8 cellular contexts compared by ENCODE assay signal in genomic region chr7:151018421-151019129, GRCh38. TPM values are rescaled to one million over a fixed set of nuclear protein-coding genes. Genes with fewer than 3 reads are reported as not detected.
DNase-seq lines count a peak whose midpoint lies in the region; ATAC-seq and TF ChIP-seq lines count a peak whose summit lies in the region.

No MANE protein-coding gene starts in this region.

- CTCF ChIA-PET in activated CD8-positive, alpha-beta T cell treated with anti-CD3 and anti-CD28 coated beads, Interleukin-2, amount 10 ng/mL, durations not matched to agents 7 days and 5 days (lab: Charles Lee), result interaction anchor here (0.6 to 3.9 kb wide), 32 partner anchors 8 to 302 kb away, joined by 3 to 53 read pairs (median 4); partner anchors contain the start of genes ABCB8, ABCF2, FASTK and GIMAP1

- H3K79me2 ChIP-seq in ACC112 (ENCODE audit: control insufficient read depth, insufficient read depth, low read length, unreplicated experiment), result no peaks in the 10 kb centered on the region

- H3K9ac ChIP-seq in HUES48 (ENCODE audit: low read depth, low read length), result no peak overlapping the region

- in situ Hi-C loops in gastrocnemius medialis (cut with MboI; ENCODE audit: low sequenced_read_pairs in 4 of 4), result no loop called here

- H3K36me3 ChIP-seq in ACC112 (ENCODE audit: insufficient read depth, low read length), result no peaks in the 10 kb centered on the region
- no peaks in the 10 kb centered on the region for H3K36me3 ChIP-seq in HUES48 (ENCODE audit: control insufficient read depth, insufficient read depth, low read length)
- H3K36me3 ChIP-seq in gastrocnemius medialis, result no peaks in the 10 kb centered on the region

- peaks cover 28% of the 10 kb centered on the region for H3K27me3 Mint-ChIP-seq in activated CD8-positive, alpha-beta T cell treated with anti-CD3 and anti-CD28 coated beads, Interleukin-2, amount 10 ng/mL, durations not matched to agents 7 days and 5 days (ENCODE audit: low read depth)

- H3K9me3 ChIP-seq in HUES48 (ENCODE audit: control insufficient read depth, insufficient read depth, low read length) (no peaks in the 10 kb centered on the region), gastrocnemius medialis (no peaks in the 10 kb centered on the region)

- H3K4me3 Mint-ChIP-seq in activated CD8-positive, alpha-beta T cell treated with anti-CD3 and anti-CD28 coated beads, Interleukin-2, amount 10 ng/mL, durations not matched to agents 7 days and 5 days, result peak overlapping the region; percentile 69

- H3K27me3 ChIP-seq in ACC112 (ENCODE audit: insufficient read depth, low read length) (peaks cover 11% of the 10 kb centered on the region), HUES48 (ENCODE audit: control insufficient read depth, insufficient read depth, low read length) (peaks cover 50% of the 10 kb centered on the region), gastrocnemius medialis (peaks cover 29 to 57% (median 38%) of the 10 kb centered on the region in 3 donors)

- POLR2A ChIA-PET in activated CD8-positive, alpha-beta T cell treated with anti-CD3 and anti-CD28 coated beads, Interleukin-2, amount 10 ng/mL, durations not matched to agents 7 days and 5 days (lab: Charles Lee), result interaction anchor here (0.5 to 1.7 kb wide), 4 partner anchors 10 to 454 kb away, joined by 3 to 10 read pairs (median 3); partner anchors contain the start of gene ABCB8

- H3K4me3 ChIP-seq in ACC112 (ENCODE audit: low read depth, low read length) (peak overlapping the region; percentile 76), HUES48 (ENCODE audit: low read depth, low read length) (peak overlapping the region; percentile 31; the same call in 1 of the 2 replicates), foreskin fibroblast (ENCODE audit: low read depth in 1 of 2, low read length in 2 of 2) (peak overlapping the region in 1 of 2 donors; percentile 13), gastrocnemius medialis (peak overlapping the region; percentile 17 to 38 (median 26))

- H3K27ac ChIP-seq in ACC112 (ENCODE audit: low read depth, low read length), result no peak overlapping the region
- H3K27ac ChIP-seq in HUES48 (ENCODE audit: low read depth, low read length), result no peak overlapping the region
- H3K27ac ChIP-seq in gastrocnemius medialis, result no peak overlapping the region

- TF ChIP-seq POLR2A in gastrocnemius medialis (IDR thresholded peaks at IDR 0.05), result no peak

- peak overlapping the region; percentile 19 for H2AFZ ChIP-seq in ACC112 (ENCODE audit: low read length, unreplicated experiment)

- DNase-seq in activated CD8-positive, alpha-beta T cell treated with anti-CD3 and anti-CD28 coated beads, Interleukin-2, amount 10 ng/mL, durations not matched to agents 7 days and 5 days, result peak; percentile 49
- DNase-seq in foreskin fibroblast (peak; percentile 36 to 52), gastrocnemius medialis (no peak), SW 1271 (lab: John Stamatoyannopoulos, UW) (no peak), NCI-H446 treated with DMSO at 0.1 percent for 48 hours (lab: John Stamatoyannopoulos, UW) (no peak)

- H3K9me3 Mint-ChIP-seq in activated CD8-positive, alpha-beta T cell treated with anti-CD3 and anti-CD28 coated beads, Interleukin-2, amount 10 ng/mL, durations not matched to agents 7 days and 5 days (ENCODE audit: insufficient read depth), result no peaks in the 10 kb centered on the region

- intact Hi-C loops in gastrocnemius medialis (cut with DNase I; ENCODE audit: low total_unique reads), result no loop called here

- peak; percentile 19 for ATAC-seq in activated CD8-positive, alpha-beta T cell treated with anti-CD3 and anti-CD28 coated beads, Interleukin-2, amount 10 ng/mL, durations not matched to agents 7 days and 5 days
- peak; percentile 5 to 17 for ATAC-seq in gastrocnemius medialis
- no peak for ATAC-seq in HG03108 (IDR thresholded peaks at IDR 0.05; ENCODE audit: unreplicated experiment)

- H3K4me1 Mint-ChIP-seq in activated CD8-positive, alpha-beta T cell treated with anti-CD3 and anti-CD28 coated beads, Interleukin-2, amount 10 ng/mL, durations not matched to agents 7 days and 5 days (ENCODE audit: low read depth), result peaks cover 55% of the 10 kb centered on the region

- H3K4me1 ChIP-seq in ACC112 (ENCODE audit: control insufficient read depth, insufficient read depth, low read length, unreplicated experiment) (peaks cover 4% of the 10 kb centered on the region), HUES48 (ENCODE audit: control insufficient read depth, insufficient read depth, low read length) (peaks cover 10% of the 10 kb centered on the region; the same call in 1 of the 2 replicates), gastrocnemius medialis (peaks cover 8 to 16% of the 10 kb centered on the region in 2 donors)

- peak overlapping the region; percentile 65 for H3K27ac Mint-ChIP-seq in activated CD8-positive, alpha-beta T cell treated with anti-CD3 and anti-CD28 coated beads, Interleukin-2, amount 10 ng/mL, durations not matched to agents 7 days and 5 days

- TF ChIP-seq CTCF in foreskin fibroblast (IDR thresholded peaks at IDR 0.05; ENCODE audit: low read depth, low read length), result no peak
- TF ChIP-seq CTCF in gastrocnemius medialis (IDR thresholded peaks at IDR 0.05 in 4 of 5, conservative IDR thresholded peaks at IDR 0.05 in 1 of 5), result peak in 1 of 5 experiments; percentile 31

- H3K36me3 Mint-ChIP-seq in activated CD8-positive, alpha-beta T cell treated with anti-CD3 and anti-CD28 coated beads, Interleukin-2, amount 10 ng/mL, durations not matched to agents 7 days and 5 days (ENCODE audit: low read depth), result peaks cover 14% of the 10 kb centered on the region

RNA-seq across cellular contexts. Expression of gene ATG9B, which starts 5.7 kb away (rescaled TPM):
- 1 to 10 TPM; 6.8 to 7.4 TPM for total RNA-seq in activated CD8-positive, alpha-beta T cell treated with anti-CD3 and anti-CD28 coated beads, Interleukin-2, amount 10 ng/mL, durations not matched to agents 7 days and 5 days
- under 1 TPM in 1 of 4 donors, not detected in 3; 0.31 TPM for total RNA-seq in gastrocnemius medialis

RNA-seq across cellular contexts. Expression of gene ABCB8, which starts 9.7 kb away (rescaled TPM):
- total RNA-seq in activated CD8-positive, alpha-beta T cell treated with anti-CD3 and anti-CD28 coated beads, Interleukin-2, amount 10 ng/mL, durations not matched to agents 7 days and 5 days, result 10 to 100 TPM; 48.0 to 49.5 TPM
- total RNA-seq in gastrocnemius medialis, result 10 to 100 TPM; 10.4 to 25.7 (median 16.2) TPM

RNA-seq across cellular contexts. Expression of gene NOS3, which starts 27.8 kb away (rescaled TPM):
- total RNA-seq in activated CD8-positive, alpha-beta T cell treated with anti-CD3 and anti-CD28 coated beads, Interleukin-2, amount 10 ng/mL, durations not matched to agents 7 days and 5 days, result 10 to 100 TPM; 12.2 to 13.8 TPM
- total RNA-seq in gastrocnemius medialis, result 10 to 100 TPM in 1 of 4 donors, 1 to 10 TPM in 3; 1.4 to 10.8 (median 4.2) TPM

RNA-seq across cellular contexts. Expression of gene ASIC3, which starts 29.8 kb away (rescaled TPM):
- total RNA-seq in activated CD8-positive, alpha-beta T cell treated with anti-CD3 and anti-CD28 coated beads, Interleukin-2, amount 10 ng/mL, durations not matched to agents 7 days and 5 days, result 1 to 10 TPM; 2.8 to 3.2 TPM
- total RNA-seq in gastrocnemius medialis, result 10 to 100 TPM in 1 of 4 donors, 1 to 10 TPM in 2, under 1 TPM in 1; 0.72 to 11.0 (median 2.5) TPM

RNA-seq across cellular contexts. Expression of gene CDK5, which starts 39.1 kb away (rescaled TPM):
- total RNA-seq in activated CD8-positive, alpha-beta T cell treated with anti-CD3 and anti-CD28 coated beads, Interleukin-2, amount 10 ng/mL, durations not matched to agents 7 days and 5 days, result 10 to 100 TPM; 20.3 to 21.0 TPM
- 10 to 100 TPM in 1 of 4 donors, 1 to 10 TPM in 3; 3.7 to 10.7 (median 5.9) TPM for total RNA-seq in gastrocnemius medialis

Comparison
In these comparisons a context has a peak if more than half of its experiments do, and no peak if none do; other contexts are left out.
1. DNase-seq: peak in activated CD8-positive, alpha-beta T cell treated with anti-CD3 and anti-CD28 coated beads, Interleukin-2, amount 10 ng/mL, durations not matched to agents 7 days and 5 days (single experiment) and foreskin fibroblast (2 of 2); none in gastrocnemius medialis (0 of 2), SW 1271 (0 of 2) and NCI-H446 treated with DMSO at 0.1 percent for 48 hours (single experiment).
2. RNA of gene ATG9B, which starts 5.7 kb away (total RNA-seq): 6.8 to 7.4 TPM in activated CD8-positive, alpha-beta T cell treated with anti-CD3 and anti-CD28 coated beads, Interleukin-2, amount 10 ng/mL, durations not matched to agents 7 days and 5 days; 0.31 TPM in gastrocnemius medialis; every median in the first group is over 4 times any median in the second.